1 cellular context compared by ENCODE assay signal in the genomic region with DNA sequence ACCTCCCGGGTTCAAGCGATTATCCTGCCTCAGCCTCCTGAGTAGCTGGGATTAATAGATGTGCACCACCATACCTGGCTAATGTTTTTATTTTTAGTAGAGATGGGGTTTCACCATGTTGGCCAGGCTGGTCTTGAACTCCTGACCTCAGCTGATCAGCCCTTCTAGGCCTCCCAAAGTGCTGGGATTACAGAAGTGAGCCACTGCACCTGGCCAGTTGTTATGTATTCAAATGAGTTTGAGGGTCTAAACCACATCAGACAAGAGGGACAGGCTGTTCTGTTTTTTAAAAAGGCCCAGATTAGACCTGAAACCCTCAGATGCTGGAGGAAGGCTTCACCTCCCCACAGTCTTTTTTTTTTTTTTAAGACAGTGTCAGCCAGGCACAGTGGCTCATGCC.
TF ChIP-seq lines count a peak whose summit lies in the region.

No MANE protein-coding gene starts in this region.

TF ChIP-seq in HepG2, 621 proteins besides CTCF, POLR2A, EP300 and RAD21:
- TF ChIP-seq, protein P1, sequence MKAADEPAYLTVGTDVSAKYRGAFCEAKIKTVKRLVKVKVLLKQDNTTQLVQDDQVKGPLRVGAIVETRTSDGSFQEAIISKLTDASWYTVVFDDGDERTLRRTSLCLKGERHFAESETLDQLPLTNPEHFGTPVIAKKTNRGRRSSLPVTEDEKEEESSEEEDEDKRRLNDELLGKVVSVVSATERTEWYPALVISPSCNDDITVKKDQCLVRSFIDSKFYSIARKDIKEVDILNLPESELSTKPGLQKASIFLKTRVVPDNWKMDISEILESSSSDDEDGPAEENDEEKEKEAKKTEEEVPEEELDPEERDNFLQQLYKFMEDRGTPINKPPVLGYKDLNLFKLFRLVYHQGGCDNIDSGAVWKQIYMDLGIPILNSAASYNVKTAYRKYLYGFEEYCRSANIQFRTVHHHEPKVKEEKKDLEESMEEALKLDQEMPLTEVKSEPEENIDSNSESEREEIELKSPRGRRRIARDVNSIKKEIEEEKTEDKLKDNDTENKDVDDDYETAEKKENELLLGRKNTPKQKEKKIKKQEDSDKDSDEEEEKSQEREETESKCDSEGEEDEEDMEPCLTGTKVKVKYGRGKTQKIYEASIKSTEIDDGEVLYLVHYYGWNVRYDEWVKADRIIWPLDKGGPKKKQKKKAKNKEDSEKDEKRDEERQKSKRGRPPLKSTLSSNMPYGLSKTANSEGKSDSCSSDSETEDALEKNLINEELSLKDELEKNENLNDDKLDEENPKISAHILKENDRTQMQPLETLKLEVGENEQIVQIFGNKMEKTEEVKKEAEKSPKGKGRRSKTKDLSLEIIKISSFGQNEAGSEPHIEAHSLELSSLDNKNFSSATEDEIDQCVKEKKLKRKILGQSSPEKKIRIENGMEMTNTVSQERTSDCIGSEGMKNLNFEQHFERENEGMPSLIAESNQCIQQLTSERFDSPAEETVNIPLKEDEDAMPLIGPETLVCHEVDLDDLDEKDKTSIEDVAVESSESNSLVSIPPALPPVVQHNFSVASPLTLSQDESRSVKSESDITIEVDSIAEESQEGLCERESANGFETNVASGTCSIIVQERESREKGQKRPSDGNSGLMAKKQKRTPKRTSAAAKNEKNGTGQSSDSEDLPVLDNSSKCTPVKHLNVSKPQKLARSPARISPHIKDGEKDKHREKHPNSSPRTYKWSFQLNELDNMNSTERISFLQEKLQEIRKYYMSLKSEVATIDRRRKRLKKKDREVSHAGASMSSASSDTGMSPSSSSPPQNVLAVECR (CRISPR knock-in tag; IDR thresholded peaks at IDR 0.05; ENCODE audit: borderline replicate concordance): 0 out of 2 replicates have a peak, but pooled peaks have one; percentile 21
- no peak for TF ChIP-seq ZNF850 (CRISPR knock-in tag; conservative IDR thresholded peaks at IDR 0.05)
